Comparison of ENCODE assay signal across 9 cellular contexts in genomic region chr13:64723735-64724134, GRCh38.
A peak's percentile ranks its signal among the peaks of the same experiment; 100 is the strongest.
DNase-seq lines count a peak whose midpoint lies in the region; ATAC-seq, FAIRE-seq and TF ChIP-seq lines count a peak whose summit lies in the region.
"Had no signal": no experiment of that assay in that cellular context is flagged by ENCODE, and none has a peak within 500 bp of the region (broad histone marks: within the 10 kb centered on the region; RNA-seq: fewer than 3 reads in every experiment).

No MANE protein-coding gene starts in this region.

- CTCF ChIA-PET in PC-3 (lab: Charles Lee) = no interaction called here
- CTCF ChIA-PET in endothelial cell of umbilical vein (lab: Charles Lee) = interaction anchor here (0.9 to 1.8 kb wide), 6 partner anchors 11 to 915 kb away, joined by 3 to 9 read pairs (median 4); no protein-coding TSS in a partner anchor

- TF ChIP-seq CTCF in PC-3 (conservative IDR thresholded peaks at IDR 0.05; ENCODE audit: low read depth, low read length) (no peak), endothelial cell of umbilical vein (IDR thresholded peaks at IDR 0.05; ENCODE audit: extremely low read depth in 1 of 2, insufficient read depth in 1 of 2, low read depth in 1 of 2, low read length in 2 of 2) (no peak), neural progenitor cell (IDR thresholded peaks at IDR 0.05) (no peak)

- H3K4me1 ChIP-seq in PC-3 (ENCODE audit: insufficient read depth, low read length) (peaks cover 13% of the 10 kb centered on the region), endothelial cell of umbilical vein (ENCODE audit: control insufficient read depth, extremely low read depth, insufficient read depth, low read length) (peaks cover 20% of the 10 kb centered on the region), neural progenitor cell (no peaks in the 10 kb centered on the region), small intestine (ENCODE audit: control insufficient read depth in 2 of 2, insufficient read depth in 1 of 2, low read depth in 1 of 2, low read length in 1 of 2) (no peaks in the 10 kb centered on the region)

- H3K4me2 ChIP-seq in PC-3 (ENCODE audit: low read length) = peak overlapping the region; percentile 38; the same call in 1 of the 2 replicates
- peak overlapping the region; percentile 48 for H3K4me2 ChIP-seq in endothelial cell of umbilical vein (ENCODE audit: insufficient read depth, low read length)
- no peak overlapping the region for H3K4me2 ChIP-seq in neural progenitor cell

- BruUV-seq in PC-3 (replicated peaks; lab: Mats Ljungman, UMichigan) = no TSS peak
- BruUV-seq in endothelial cell of umbilical vein (replicated peaks; lab: Mats Ljungman, UMichigan) = no TSS peak

- H3K9ac ChIP-seq in PC-3 (ENCODE audit: low read length) (no peak overlapping the region), endothelial cell of umbilical vein (replicated peaks; ENCODE audit: extremely low read depth, insufficient read depth, low read length) (peak overlapping the region; percentile 50), neural progenitor cell (no peak overlapping the region)

- peak; percentile 93 for DNase-seq in GM04503 (ENCODE audit: low read depth)
- peak; percentile 93 for DNase-seq in PC-3
- DNase-seq in endothelial cell of umbilical vein (ENCODE audit: low read depth, low spot score) = peak; percentile 97
- DNase-seq in neural progenitor cell (ENCODE audit: low spot score) = no peak
- DNase-seq in small intestine = no peak
- DNase-seq in CD1c-positive myeloid dendritic cell (ENCODE audit: extremely low spot score) = no peak
- no peak for DNase-seq in KBM-7
- no peak for DNase-seq in NOMO-1 treated with dmso at 0.1 percent for 144 hours (lab: John Stamatoyannopoulos, UW; ENCODE audit: unreplicated experiment)
- DNase-seq: cortex of kidney had no signal

- H3K27ac Mint-ChIP-seq in neural progenitor cell = peak overlapping the region; percentile 86

- TF ChIP-seq POLR2A in endothelial cell of umbilical vein (IDR thresholded peaks at IDR 0.05; ENCODE audit: low read depth, low read length) = peak; percentile 60

- H3K9me3 ChIP-seq in PC-3 (ENCODE audit: low read length) (no peaks in the 10 kb centered on the region), endothelial cell of umbilical vein (replicated peaks; ENCODE audit: control insufficient read depth, insufficient read depth, low read length) (no peaks in the 10 kb centered on the region), neural progenitor cell (ENCODE audit: low read depth) (no peaks in the 10 kb centered on the region), small intestine (ENCODE audit: control insufficient read depth, low read depth) (no peaks in the 10 kb centered on the region)

- dilution Hi-C loops in endothelial cell of umbilical vein (cut with MboI; ENCODE audit: extremely low pct_ligation_motif_present, low sequenced_read_pairs) = no loop called here

- peaks cover 14% of the 10 kb centered on the region for H3K4me1 Mint-ChIP-seq in neural progenitor cell

- in situ Hi-C loops in KBM-7 (cut with MboI; ENCODE audit: low pct_unique_long_range_greater_than_20kb, low sequenced_read_pairs) = no loop called here

- peak; percentile 89 for FAIRE-seq in endothelial cell of umbilical vein (lab: Jason Lieb, UNC)
- no peak for FAIRE-seq in small intestine (lab: Jason Lieb, UNC)

- H3K27me3 ChIP-seq in PC-3 (ENCODE audit: low read length) (no peaks in the 10 kb centered on the region), endothelial cell of umbilical vein (ENCODE audit: control insufficient read depth in 2 of 2, insufficient read depth in 2 of 2, low read length in 2 of 2) (no peaks in the 10 kb centered on the region), neural progenitor cell (no peaks in the 10 kb centered on the region), small intestine (ENCODE audit: control insufficient read depth in 2 of 2, insufficient read depth in 2 of 2, low read length in 2 of 2) (no peaks in the 10 kb centered on the region)

- H3K4me3 Mint-ChIP-seq in neural progenitor cell = no peak overlapping the region

- no peaks in the 10 kb centered on the region for H3K27me3 Mint-ChIP-seq in neural progenitor cell (ENCODE audit: insufficient read depth, low read depth)

- H4K20me1 ChIP-seq in PC-3 (ENCODE audit: low read length) (no peaks in the 10 kb centered on the region), endothelial cell of umbilical vein (replicated peaks; ENCODE audit: control insufficient read depth, extremely low read depth, insufficient read depth, low read length) (no peaks in the 10 kb centered on the region), neural progenitor cell (ENCODE audit: low read depth) (no peaks in the 10 kb centered on the region)

- peaks cover 15% of the 10 kb centered on the region for H3K9me3 Mint-ChIP-seq in neural progenitor cell

- no peak overlapping the region for H2AFZ ChIP-seq in PC-3 (ENCODE audit: low read length)
- H2AFZ ChIP-seq in endothelial cell of umbilical vein (ENCODE audit: low read depth, low read length) = no peak overlapping the region
- H2AFZ ChIP-seq in neural progenitor cell (replicated peaks) = no peak overlapping the region

- H3K4me3 ChIP-seq in PC-3 (ENCODE audit: low read length) (no peak overlapping the region), endothelial cell of umbilical vein (replicated peaks in 1 of 3; ENCODE audit: insufficient read depth in 1 of 3, low read depth in 1 of 3, low read length in 3 of 3) (no peak overlapping the region), neural progenitor cell (no peak overlapping the region), small intestine (ENCODE audit: low read depth in 1 of 2, low read length in 2 of 2) (no peak overlapping the region)

- H3F3A ChIP-seq in PC-3 (ENCODE audit: low read length, unreplicated experiment) (no peaks in the 10 kb centered on the region), neural progenitor cell (ENCODE audit: low read depth) (no peaks in the 10 kb centered on the region)

- no peaks in the 10 kb centered on the region for H3K79me2 ChIP-seq in PC-3 (ENCODE audit: low read length)
- no peaks in the 10 kb centered on the region for H3K79me2 ChIP-seq in endothelial cell of umbilical vein (ENCODE audit: control insufficient read depth, insufficient read depth, low read length)
- H3K79me2 ChIP-seq in neural progenitor cell (ENCODE audit: low read depth) = no peaks in the 10 kb centered on the region

- peaks cover 6% of the 10 kb centered on the region for H3K36me3 Mint-ChIP-seq in neural progenitor cell

- peak overlapping the region; percentile 22; the same call in 1 of the 2 replicates for H3K27ac ChIP-seq in PC-3 (ENCODE audit: low read length)
- H3K27ac ChIP-seq in endothelial cell of umbilical vein (ENCODE audit: insufficient read depth, low read depth, low read length) = peak overlapping the region; percentile 89
- H3K27ac ChIP-seq in neural progenitor cell = no peak overlapping the region
- H3K27ac ChIP-seq in small intestine (ENCODE audit: low read depth in 1 of 2, low read length in 1 of 2) = no peak overlapping the region

- intact Hi-C loops in PC-3 (cut with micrococcal nuclease) (loop anchor here (1.0 kb wide), 1 partner anchor 185 kb away; no protein-coding TSS in a partner anchor), endothelial cell of umbilical vein (cut with micrococcal nuclease) (loop anchor here (1.0 to 5.0 kb wide), 7 partner anchors 55 to 564 kb away; no protein-coding TSS in a partner anchor)

- POLR2A ChIA-PET in PC-3 (lab: Charles Lee; ENCODE audit: unreplicated experiment) (no interaction called here), endothelial cell of umbilical vein (lab: Charles Lee) (interaction anchor here (0.6 kb wide), 1 partner anchor 22 kb away, joined by 3 read pairs; no protein-coding TSS in a partner anchor)

- H3K36me3 ChIP-seq in PC-3 (ENCODE audit: low read depth, low read length) = no peaks in the 10 kb centered on the region
- no peaks in the 10 kb centered on the region for H3K36me3 ChIP-seq in endothelial cell of umbilical vein (ENCODE audit: control insufficient read depth in 2 of 2, extremely low read depth in 1 of 2, insufficient read depth in 2 of 2, low read length in 2 of 2)
- H3K36me3 ChIP-seq in neural progenitor cell = peaks cover 4% of the 10 kb centered on the region
- no peaks in the 10 kb centered on the region for H3K36me3 ChIP-seq in small intestine (ENCODE audit: control insufficient read depth in 2 of 2, insufficient read depth in 2 of 2, low read length in 2 of 2)

- no peaks in the 10 kb centered on the region for H3K9me1 ChIP-seq in endothelial cell of umbilical vein (replicated peaks; ENCODE audit: control insufficient read depth, extremely low read depth, insufficient read depth, low read length)

- WGBS in small intestine, 3 donors = 41 to 57% (median 42%) methylated on average over 2 of the region's 2 CpGs

- H3K9me2 ChIP-seq in PC-3 (replicated peaks; ENCODE audit: low read length) = no peaks in the 10 kb centered on the region

- peak; percentile 100 for ATAC-seq in PC-3

TF ChIP-seq in endothelial cell of umbilical vein, 7 proteins besides CTCF, POLR2A, EP300 and RAD21:
- TF ChIP-seq MAX (IDR thresholded peaks at IDR 0.05; ENCODE audit: insufficient read depth, insufficient read length) (peak; percentile 41), EZH2 (IDR thresholded peaks at IDR 0.05; ENCODE audit: borderline replicate concordance, low read depth, low read length, severe bottlenecking) (no peak), POLR2AphosphoS5 (IDR thresholded peaks at IDR 0.05; ENCODE audit: insufficient read depth, low read depth, low read length) (peak; percentile 81), JUN (IDR thresholded peaks at IDR 0.05; ENCODE audit: borderline replicate concordance, insufficient read depth, insufficient read length, low read depth) (peak; percentile 98), GATA2 (IDR thresholded peaks at IDR 0.05; ENCODE audit: insufficient read depth, insufficient read length, low read depth, low read length) (peak; percentile 100), MYC (IDR thresholded peaks at IDR 0.05; ENCODE audit: low read depth, low read length) (peak; percentile 52), FOS (IDR thresholded peaks at IDR 0.05; ENCODE audit: borderline replicate concordance, insufficient read depth, low read length) (peak; percentile 98)

Comparison
In these comparisons a context has a peak if more than half of its experiments do, and no peak if none do; other contexts are left out.
1. DNase-seq: peak in GM04503 (single experiment), PC-3 (single experiment) and endothelial cell of umbilical vein (single experiment); none in neural progenitor cell (single experiment), small intestine (single experiment), CD1c-positive myeloid dendritic cell (single experiment), KBM-7 (single experiment) and NOMO-1 treated with dmso at 0.1 percent for 144 hours (single experiment).
2. H3K27ac ChIP-seq: peak in PC-3 (single experiment) and endothelial cell of umbilical vein (single experiment); none in neural progenitor cell (single experiment) and small intestine (0 of 2).